Comparison of ENCODE assay signal across 19 cellular contexts in the genomic region with DNA sequence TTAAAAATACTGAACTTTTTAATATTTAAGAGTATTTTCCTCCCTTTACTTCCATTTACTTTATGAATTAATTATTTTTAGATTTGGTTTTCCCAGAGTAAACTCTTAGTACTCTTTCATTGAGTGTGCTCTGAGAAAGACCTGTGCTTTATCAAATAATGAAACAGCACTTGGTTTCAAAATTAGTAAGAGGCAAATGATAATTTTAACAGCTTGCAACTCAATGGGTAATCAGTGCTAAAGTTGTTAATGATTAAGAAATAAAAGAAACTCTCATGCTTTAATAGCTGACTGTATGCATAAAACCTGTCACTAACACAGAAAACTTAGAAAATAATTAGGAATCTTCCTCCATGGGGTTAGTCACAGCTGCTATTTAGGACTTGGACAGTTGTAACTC.
DNase-seq lines count a peak whose midpoint lies in the region; ATAC-seq and TF ChIP-seq lines count a peak whose summit lies in the region.
"Had no signal": no experiment of that assay in that cellular context is flagged by ENCODE, and none has a peak within 500 bp of the region (broad histone marks: within the 10 kb centered on the region; RNA-seq: fewer than 3 reads in every experiment).

No MANE protein-coding gene starts in this region.

- TF ChIP-seq CTCF in hepatocyte (IDR thresholded peaks at IDR 0.05; ENCODE audit: poor library complexity), result no peak

- no peaks in the 10 kb centered on the region for H4K20me1 ChIP-seq in hepatocyte (ENCODE audit: insufficient read depth, poor library complexity, severe bottlenecking)

- no peaks in the 10 kb centered on the region for H3K27me3 ChIP-seq in hepatocyte
- H3K27me3 ChIP-seq: foreskin keratinocyte, thyroid gland had no signal

- no peaks in the 10 kb centered on the region for H3K9me2 ChIP-seq in hepatocyte (replicated peaks; ENCODE audit: insufficient read depth)

- no peak overlapping the region for H2AFZ ChIP-seq in hepatocyte

- no peak overlapping the region for H3K27ac ChIP-seq in hepatocyte
- H3K27ac ChIP-seq: foreskin keratinocyte, lower lobe of right lung, thyroid gland, VCaP had no signal

- no peak for DNase-seq in hepatocyte (ENCODE audit: low spot score)
- no peak for DNase-seq in SIG-M5 (lab: John Stamatoyannopoulos, UW)
- no peak for DNase-seq in activated T-cell treated with anti-CD3 and anti-CD28 coated beads for 4 hours
- DNase-seq in epidermal melanocyte (ENCODE audit: insufficient read length, low spot score), result no peak
- DNase-seq: amygdala; CD8-positive, alpha-beta T cell; endodermal cell; foreskin keratinocyte; lower lobe of right lung; MM.1S; NCI-H1930; SW 1271; thyroid gland had no signal

- H3K4me3 ChIP-seq in hepatocyte, result no peak overlapping the region
- H3K4me3 ChIP-seq: lower lobe of right lung, thyroid gland had no signal

- H3K79me2 ChIP-seq in hepatocyte, result no peaks in the 10 kb centered on the region

- H3K9me3 ChIP-seq in hepatocyte (ENCODE audit: low read depth), result no peaks in the 10 kb centered on the region
- H3K9me3 ChIP-seq: lower lobe of right lung, thyroid gland had no signal

- no peak overlapping the region for H3K4me2 ChIP-seq in hepatocyte

- ATAC-seq in GM18868 (IDR thresholded peaks at IDR 0.05; ENCODE audit: unreplicated experiment) (peak; percentile 75), GM21423 (IDR thresholded peaks at IDR 0.05; ENCODE audit: unreplicated experiment) (peak; percentile 56), HG02943 (IDR thresholded peaks at IDR 0.05; ENCODE audit: low read depth, unreplicated experiment) (peak; percentile 89), HG03521 (IDR thresholded peaks at IDR 0.05; ENCODE audit: unreplicated experiment) (peak; percentile 59)
- ATAC-seq: CD8-positive, alpha-beta T cell; foreskin keratinocyte; lower lobe of right lung; Panc1 had no signal

- H3K36me3 ChIP-seq in hepatocyte (replicated peaks; ENCODE audit: insufficient read depth, low read depth), result no peaks in the 10 kb centered on the region
- H3K36me3 ChIP-seq: lower lobe of right lung, thyroid gland had no signal

- no peaks in the 10 kb centered on the region for H3K4me1 ChIP-seq in hepatocyte (ENCODE audit: insufficient read depth)
- H3K4me1 ChIP-seq: foreskin keratinocyte, lower lobe of right lung, thyroid gland had no signal
